In genomic region chr6:137692308-137692707, GRCh38 we compare ENCODE assay signal across 22 cellular contexts.
A peak's percentile ranks its signal among the peaks of the same experiment; 100 is the strongest.
DNase-seq lines count a peak whose midpoint lies in the region; ATAC-seq, FAIRE-seq and TF ChIP-seq lines count a peak whose summit lies in the region.
"Had no signal": no experiment of that assay in that cellular context is flagged by ENCODE, and none has a peak within 500 bp of the region (broad histone marks: within the 10 kb centered on the region; RNA-seq: fewer than 3 reads in every experiment).

No MANE protein-coding gene starts in this region.

- H3K4me1 ChIP-seq in HepG2 (ENCODE audit: insufficient read depth, low read length) (peaks cover 50% of the 10 kb centered on the region), right lobe of liver (no peaks in the 10 kb centered on the region), astrocyte (ENCODE audit: insufficient read depth, low read length) (peaks cover 8% of the 10 kb centered on the region), trophoblast cell (ENCODE audit: control insufficient read depth in 1 of 2, insufficient read depth in 2 of 2, low read length in 2 of 2) (peaks cover 10 to 18% of the 10 kb centered on the region in 2 experiments)

- no peaks in the 10 kb centered on the region for H3K36me3 Mint-ChIP-seq in astrocyte (ENCODE audit: low read depth, unreplicated experiment)
- no peaks in the 10 kb centered on the region for H3K36me3 Mint-ChIP-seq in neural crest cell (ENCODE audit: low read depth)
- H3K36me3 Mint-ChIP-seq in glutamatergic neuron (ENCODE audit: unreplicated experiment): no peaks in the 10 kb centered on the region
- H3K36me3 Mint-ChIP-seq in activated T-cell treated with anti-CD3 and anti-CD28 coated beads, Interleukin-2, amount 50 U/mL, for 72 hours (ENCODE audit: insufficient read depth in 2 of 2): peaks cover 0 to 3% of the 10 kb centered on the region in 2 donors
- H3K36me3 Mint-ChIP-seq: CD8-positive, alpha-beta T cell had no signal

- H3K4me1 Mint-ChIP-seq in astrocyte (ENCODE audit: low read depth, unreplicated experiment) (peaks cover 27% of the 10 kb centered on the region), neural crest cell (peaks cover 36% of the 10 kb centered on the region), glutamatergic neuron (ENCODE audit: low read depth, unreplicated experiment) (no peaks in the 10 kb centered on the region)
- H3K4me1 Mint-ChIP-seq in activated T-cell treated with anti-CD3 and anti-CD28 coated beads, Interleukin-2, amount 50 U/mL, for 72 hours (ENCODE audit: low read depth): peaks cover 36% of the 10 kb centered on the region
- H3K4me1 Mint-ChIP-seq: B cell had no signal

- H4K8ac ChIP-seq in trophoblast cell (ENCODE audit: low read depth, low read length): no peak overlapping the region

- no peak for ATAC-seq in HepG2
- no peak for ATAC-seq in right lobe of liver
- no peak for ATAC-seq in activated T-cell treated with anti-CD3 and anti-CD28 coated beads, Interleukin-2, amount 50 U/mL, for 72 hours (replicated peaks in 1 of 2)
- ATAC-seq: A549; CD8-positive, alpha-beta T cell had no signal

- H3K27ac Mint-ChIP-seq in astrocyte (ENCODE audit: unreplicated experiment): peak overlapping the region; percentile 73
- H3K27ac Mint-ChIP-seq in neural crest cell (ENCODE audit: unreplicated experiment): peak overlapping the region; percentile 36
- no peak overlapping the region for H3K27ac Mint-ChIP-seq in glutamatergic neuron (ENCODE audit: unreplicated experiment)
- H3K27ac Mint-ChIP-seq in activated T-cell treated with anti-CD3 and anti-CD28 coated beads, Interleukin-2, amount 50 U/mL, for 72 hours: no peak overlapping the region
- H3K27ac Mint-ChIP-seq: B cell; CD4-positive, alpha-beta T cell; CD8-positive, alpha-beta T cell had no signal

- peak overlapping the region; percentile 12 for H2BK12ac ChIP-seq in trophoblast cell (ENCODE audit: low read length)

- H3K27ac ChIP-seq in HepG2 (ENCODE audit: extremely low read length, insufficient read depth, low read length) (no peak overlapping the region), right lobe of liver (no peak overlapping the region), astrocyte (ENCODE audit: low read depth, low read length) (no peak overlapping the region), trophoblast cell (ENCODE audit: low read depth, low read length) (no peak overlapping the region)
- H3K27ac ChIP-seq: 22Rv1; A549; BLaER1 treated with 17β-estradiol and CSF1 and Interleukin-3, amounts not matched to agents 10 nM and 100 nM; C4-2B had no signal

- H3K4me3 Mint-ChIP-seq in astrocyte (ENCODE audit: unreplicated experiment): no peak overlapping the region
- H3K4me3 Mint-ChIP-seq in neural crest cell: no peak overlapping the region
- H3K4me3 Mint-ChIP-seq in glutamatergic neuron (ENCODE audit: unreplicated experiment): no peak overlapping the region
- H3K4me3 Mint-ChIP-seq in activated T-cell treated with anti-CD3 and anti-CD28 coated beads, Interleukin-2, amount 50 U/mL, for 72 hours: no peak overlapping the region
- H3K4me3 Mint-ChIP-seq: B cell; CD4-positive, alpha-beta T cell; CD8-positive, alpha-beta T cell had no signal

- WGBS in HepG2 (ENCODE audit: low lambda C conversion rate): 46% methylated on average over 3 of the region's 3 CpGs
- 54% methylated on average over 2 of the region's 3 CpGs for WGBS in right lobe of liver (ENCODE audit: insufficient coverage, low coverage, low lambda C conversion rate, missing lambda C conversion rate)
- WGBS in trophoblast cell (ENCODE audit: extremely low coverage, insufficient coverage, insufficient read length): no CpG with 5 or more reads among the region's 3 CpGs

- H3K27me3 ChIP-seq in HepG2 (ENCODE audit: control insufficient read depth in 1 of 2, insufficient read depth in 2 of 2, low read length in 2 of 2) (no peaks in the 10 kb centered on the region), right lobe of liver (no peaks in the 10 kb centered on the region), astrocyte (ENCODE audit: insufficient read depth, low read length) (no peaks in the 10 kb centered on the region), trophoblast cell (ENCODE audit: insufficient read depth, low read length) (no peaks in the 10 kb centered on the region)
- H3K27me3 ChIP-seq: BLaER1 treated with 17β-estradiol and CSF1 and Interleukin-3, amounts not matched to agents 10 nM and 100 nM had no signal

- CTCF ChIA-PET in HepG2 (lab: Yijun Ruan, JAX; ENCODE audit: low intra/inter-chr PET ratio, low total read pairs): no interaction called here

- H3K79me1 ChIP-seq in trophoblast cell (ENCODE audit: low read length): peaks cover 14% of the 10 kb centered on the region

- POLR2A ChIA-PET in HepG2 (lab: Yijun Ruan, JAX): no interaction called here

- no peak overlapping the region for H3K18ac ChIP-seq in trophoblast cell (ENCODE audit: low read length)

- no peak overlapping the region for H2AK5ac ChIP-seq in trophoblast cell (ENCODE audit: low read length)

- no peak overlapping the region for H3K23ac ChIP-seq in trophoblast cell (ENCODE audit: low read length)

- H3K27me3 Mint-ChIP-seq in astrocyte (ENCODE audit: low read depth, unreplicated experiment): no peaks in the 10 kb centered on the region
- H3K27me3 Mint-ChIP-seq in neural crest cell (ENCODE audit: low read depth): no peaks in the 10 kb centered on the region
- H3K27me3 Mint-ChIP-seq in glutamatergic neuron (ENCODE audit: unreplicated experiment): no peaks in the 10 kb centered on the region
- H3K27me3 Mint-ChIP-seq in activated T-cell treated with anti-CD3 and anti-CD28 coated beads, Interleukin-2, amount 50 U/mL, for 72 hours (ENCODE audit: low read depth): peaks cover 8% of the 10 kb centered on the region

- TF ChIP-seq POLR2A in HepG2 (IDR thresholded peaks at IDR 0.05; ENCODE audit: insufficient read depth in 1 of 2, low read depth in 2 of 2, low read length in 2 of 2) (no peak), right lobe of liver (IDR thresholded peaks at IDR 0.05) (no peak)

- no peak overlapping the region for H4K12ac ChIP-seq in trophoblast cell (ENCODE audit: low read depth, low read length)

- TF ChIP-seq CTCF in HepG2 (CRISPR knock-in tag; IDR thresholded peaks at IDR 0.05): no peak
- TF ChIP-seq CTCF in right lobe of liver (IDR thresholded peaks at IDR 0.05): no peak
- no peak for TF ChIP-seq CTCF in astrocyte (IDR thresholded peaks at IDR 0.05; ENCODE audit: insufficient read depth, low read depth, low read length)
- no peak for TF ChIP-seq CTCF in neural crest cell (conservative IDR thresholded peaks at IDR 0.05)
- no peak for TF ChIP-seq CTCF in glutamatergic neuron (IDR thresholded peaks at IDR 0.05; ENCODE audit: partially characterized antibody, unreplicated experiment)

- H2BK5ac ChIP-seq in trophoblast cell (ENCODE audit: low read depth, low read length, poor library complexity): no peak overlapping the region

- no peak overlapping the region for H2AFZ ChIP-seq in HepG2 (ENCODE audit: low read length)
- H2AFZ ChIP-seq in astrocyte (ENCODE audit: low read depth, low read length): no peak overlapping the region
- H2AFZ ChIP-seq in trophoblast cell (ENCODE audit: insufficient read depth, low read length, poor library complexity): no peak overlapping the region

- H3K4me3 ChIP-seq in HepG2 (replicated peaks in 1 of 3; ENCODE audit: insufficient read depth in 1 of 3, low read depth in 2 of 3, low read length in 3 of 3) (no peak overlapping the region), right lobe of liver (no peak overlapping the region), astrocyte (ENCODE audit: insufficient read depth, low read depth, low read length) (no peak overlapping the region), trophoblast cell (ENCODE audit: low read depth, low read length) (no peak overlapping the region)
- H3K4me3 ChIP-seq: A549; BLaER1 treated with 17β-estradiol and CSF1 and Interleukin-3, amounts not matched to agents 10 nM and 100 nM had no signal

- H3K9me3 ChIP-seq in HepG2 (ENCODE audit: low read length) (no peaks in the 10 kb centered on the region), right lobe of liver (no peaks in the 10 kb centered on the region), astrocyte (ENCODE audit: insufficient read depth, low read depth, low read length) (no peaks in the 10 kb centered on the region), trophoblast cell (ENCODE audit: insufficient read depth, low read depth, low read length) (peaks cover 3% of the 10 kb centered on the region)
- H3K9me3 ChIP-seq: A549 had no signal

- H4K20me1 ChIP-seq in HepG2 (ENCODE audit: insufficient read depth, low read length) (no peaks in the 10 kb centered on the region), astrocyte (ENCODE audit: insufficient read depth, low read length) (no peaks in the 10 kb centered on the region)
- H4K20me1 ChIP-seq: BLaER1 treated with 17β-estradiol and CSF1 and Interleukin-3, amounts not matched to agents 10 nM and 100 nM had no signal

- no peak overlapping the region for H2BK120ac ChIP-seq in trophoblast cell (ENCODE audit: insufficient read depth, low read length, poor library complexity)

- H3K9me3 Mint-ChIP-seq in astrocyte (ENCODE audit: unreplicated experiment): no peaks in the 10 kb centered on the region
- H3K9me3 Mint-ChIP-seq in neural crest cell: peaks cover 4% of the 10 kb centered on the region
- peaks cover 2% of the 10 kb centered on the region for H3K9me3 Mint-ChIP-seq in glutamatergic neuron (ENCODE audit: unreplicated experiment)
- H3K9me3 Mint-ChIP-seq in activated T-cell treated with anti-CD3 and anti-CD28 coated beads, Interleukin-2, amount 50 U/mL, for 72 hours: no peaks in the 10 kb centered on the region
- H3K9me3 Mint-ChIP-seq: CD4-positive, alpha-beta T cell; CD8-positive, alpha-beta T cell had no signal

- in situ Hi-C loops in HepG2 (cut with HindIII; ENCODE audit: extremely low pct_ligation_motif_present, low pct_unique_long_range_greater_than_20kb): no loop called here

- H3K79me2 ChIP-seq in HepG2 (ENCODE audit: insufficient read depth, low read length): no peaks in the 10 kb centered on the region
- no peaks in the 10 kb centered on the region for H3K79me2 ChIP-seq in astrocyte (ENCODE audit: insufficient read depth, low read length)
- no peaks in the 10 kb centered on the region for H3K79me2 ChIP-seq in trophoblast cell (ENCODE audit: control insufficient read depth, insufficient read depth, low read length, poor library complexity)

- no peak for DNase-seq in HepG2 (ENCODE audit: low spot score)
- DNase-seq in right lobe of liver: no peak
- DNase-seq in astrocyte (ENCODE audit: low read depth): no peak
- DNase-seq in neural crest cell (ENCODE audit: low read depth, low spot score): no peak
- DNase-seq in trophoblast cell: no peak
- DNase-seq in glutamatergic neuron: no peak
- DNase-seq in activated T-cell treated with anti-CD3 and anti-CD28 coated beads, Interleukin-2, amount 50 U/mL, for 72 hours: no peak
- no peak for DNase-seq in head of caudate nucleus
- DNase-seq: AML-193; Caco-2; Calu3; CD4-positive, alpha-beta T cell; CD8-positive, alpha-beta T cell; DMS79 treated with DMSO at 0.1 percent for 48 hours; GF-D8 had no signal

- no peak for FAIRE-seq in HepG2 (lab: Jason Lieb, UNC)
- no peak for FAIRE-seq in astrocyte (lab: Jason Lieb, UNC)
- FAIRE-seq: A549, D721Med, G401.6 had no signal

- TF ChIP-seq EP300 in HepG2 (IDR thresholded peaks at IDR 0.05; ENCODE audit: low read depth in 2 of 2, low read length in 2 of 2) (no peak), HepG2 (CRISPR knock-in tag; IDR thresholded peaks at IDR 0.05; ENCODE audit: borderline replicate concordance) (no peak)

- no peak overlapping the region for H3K14ac ChIP-seq in trophoblast cell (ENCODE audit: low read length)

- intact Hi-C loops in HepG2 (cut with micrococcal nuclease; ENCODE audit: unreplicated experiment): no loop called here
- intact Hi-C loops in right lobe of liver (cut with DNase I): loop anchor here in 1 of 2 donors (10.0 kb wide), 1 partner anchor 162 kb away; no protein-coding TSS in a partner anchor
- intact Hi-C loops in head of caudate nucleus (cut with DNase I): no loop called here

- H4K91ac ChIP-seq in trophoblast cell (ENCODE audit: low read depth, low read length): no peak overlapping the region

- BruUV-seq in HepG2 (replicated peaks; lab: Mats Ljungman, UMichigan): no TSS peak

- H3K36me3 ChIP-seq in HepG2 (replicated peaks in 1 of 2; ENCODE audit: control insufficient read depth in 1 of 2, insufficient read depth in 2 of 2, low read length in 2 of 2): no peaks in the 10 kb centered on the region
- H3K36me3 ChIP-seq in right lobe of liver: no peaks in the 10 kb centered on the region
- no peaks in the 10 kb centered on the region for H3K36me3 ChIP-seq in astrocyte (ENCODE audit: insufficient read depth, low read length)
- peaks cover 0 to 1% of the 10 kb centered on the region in 2 experiments for H3K36me3 ChIP-seq in trophoblast cell (ENCODE audit: control insufficient read depth in 1 of 2, insufficient read depth in 2 of 2, low read length in 2 of 2)
- H3K36me3 ChIP-seq: BLaER1 treated with 17β-estradiol and CSF1 and Interleukin-3, amounts not matched to agents 10 nM and 100 nM had no signal

- no peak for TF ChIP-seq RAD21 in HepG2 (CRISPR knock-in tag; IDR thresholded peaks at IDR 0.05)

- no peak overlapping the region for H3K4me2 ChIP-seq in HepG2 (ENCODE audit: low read depth, low read length)
- no peak overlapping the region for H3K4me2 ChIP-seq in astrocyte (ENCODE audit: low read length)
- no peak overlapping the region for H3K4me2 ChIP-seq in trophoblast cell (ENCODE audit: low read length)
- H3K4me2 ChIP-seq: A549 had no signal

- no peak overlapping the region for H3K4ac ChIP-seq in trophoblast cell (ENCODE audit: low read depth, low read length)

- H3K9ac ChIP-seq in HepG2 (ENCODE audit: insufficient read depth, low read depth, low read length) (no peak overlapping the region), astrocyte (ENCODE audit: low read length) (no peak overlapping the region), trophoblast cell (ENCODE audit: low read length) (no peak overlapping the region)
- H3K9ac ChIP-seq: BLaER1 treated with 17β-estradiol and CSF1 and Interleukin-3, amounts not matched to agents 10 nM and 100 nM had no signal

Comparison
In these comparisons a context has a peak if more than half of its experiments do, and no peak if none do; other contexts are left out.
1. H3K27ac Mint-ChIP-seq: peak in astrocyte (single experiment) and neural crest cell (single experiment); none in glutamatergic neuron (single experiment) and activated T-cell treated with anti-CD3 and anti-CD28 coated beads, Interleukin-2, amount 50 U/mL, for 72 hours (single experiment).